8 cellular contexts compared by ENCODE assay signal in genomic region chr17:5592382-5592781, GRCh38. TPM values are rescaled to one million over a fixed set of nuclear protein-coding genes. Genes with fewer than 3 reads are reported as not detected.
A peak's percentile ranks its signal among the peaks of the same experiment; 100 is the strongest.
DNase-seq lines count a peak whose midpoint lies in the region; ATAC-seq and TF ChIP-seq lines count a peak whose summit lies in the region.

No MANE protein-coding gene starts in this region.

- no peaks in the 10 kb centered on the region for H3K9me3 ChIP-seq in RWPE2 (ENCODE audit: severe bottlenecking)
- H3K9me3 ChIP-seq in osteoblast (ENCODE audit: low read depth, low read length), result no peaks in the 10 kb centered on the region
- H3K9me3 ChIP-seq in effector memory CD4-positive, alpha-beta T cell (ENCODE audit: control insufficient read depth, low read length), result no peaks in the 10 kb centered on the region

- H3K27ac ChIP-seq in RWPE2 (ENCODE audit: poor library complexity, severe bottlenecking) (no peak overlapping the region), osteoblast (ENCODE audit: low read depth, low read length) (no peak overlapping the region)
- no peak overlapping the region for H3K27ac ChIP-seq in effector memory CD4-positive, alpha-beta T cell (ENCODE audit: insufficient read depth, low read length, poor library complexity, severe bottlenecking)

- TF ChIP-seq CTCF in RWPE2 (IDR thresholded peaks at IDR 0.05; ENCODE audit: poor library complexity, severe bottlenecking) (peak; percentile 76), osteoblast (IDR thresholded peaks at IDR 0.05; ENCODE audit: extremely low read depth, low read depth, low read length) (peak; percentile 56)

- H3K4me2 ChIP-seq in osteoblast (ENCODE audit: insufficient read depth, low read length), result no peak overlapping the region

- no peaks in the 10 kb centered on the region for H4K20me1 ChIP-seq in osteoblast (ENCODE audit: insufficient read depth, low read length)

- peak; percentile 33; the same call in 1 of the 3 replicates for ATAC-seq in RWPE2 (ENCODE audit: low read depth)
- no peak for ATAC-seq in HG02798 (IDR thresholded peaks at IDR 0.05; ENCODE audit: poor library complexity, unreplicated experiment)
- no peak for ATAC-seq in GM18498 (IDR thresholded peaks at IDR 0.05; ENCODE audit: unreplicated experiment)

- H3K27me3 ChIP-seq in RWPE2 (ENCODE audit: insufficient read depth, poor library complexity, severe bottlenecking), result peaks cover 8% of the 10 kb centered on the region
- H3K27me3 ChIP-seq in osteoblast (ENCODE audit: insufficient read depth, low read length), result peaks cover 17% of the 10 kb centered on the region
- H3K27me3 ChIP-seq in effector memory CD4-positive, alpha-beta T cell (replicated peaks; ENCODE audit: control insufficient read depth, insufficient read depth, low read length, poor library complexity, severe bottlenecking), result no peaks in the 10 kb centered on the region

- no peak overlapping the region for H2AFZ ChIP-seq in osteoblast (ENCODE audit: low read length)

- no peaks in the 10 kb centered on the region for H3K79me2 ChIP-seq in osteoblast (ENCODE audit: insufficient read depth, low read length)

- H3K4me3 ChIP-seq in RWPE2 (ENCODE audit: severe bottlenecking) (no peak overlapping the region), osteoblast (ENCODE audit: insufficient read depth, low read length) (no peak overlapping the region)
- no peak overlapping the region for H3K4me3 ChIP-seq in effector memory CD4-positive, alpha-beta T cell (ENCODE audit: insufficient read depth, low read depth, low read length, poor library complexity, severe bottlenecking)

- no peaks in the 10 kb centered on the region for H3K36me3 ChIP-seq in RWPE2 (ENCODE audit: low read depth)
- no peaks in the 10 kb centered on the region for H3K36me3 ChIP-seq in osteoblast (ENCODE audit: insufficient read depth, low read length)
- H3K36me3 ChIP-seq in effector memory CD4-positive, alpha-beta T cell (ENCODE audit: control insufficient read depth, insufficient read depth, low read length), result no peaks in the 10 kb centered on the region

- H3K4me1 ChIP-seq in RWPE2 (ENCODE audit: insufficient read depth, poor library complexity, severe bottlenecking), result no peaks in the 10 kb centered on the region
- no peaks in the 10 kb centered on the region for H3K4me1 ChIP-seq in osteoblast (ENCODE audit: insufficient read depth, low read length)
- no peaks in the 10 kb centered on the region for H3K4me1 ChIP-seq in effector memory CD4-positive, alpha-beta T cell (ENCODE audit: control insufficient read depth, insufficient read depth, low read length, poor library complexity, severe bottlenecking)

- peak; percentile 48 for DNase-seq in DMS114 treated with DMSO at 0.1 percent for 48 hours (lab: John Stamatoyannopoulos, UW; ENCODE audit: unreplicated experiment)
- peak; percentile 50 for DNase-seq in LHCN-M2 (ENCODE audit: low read depth)
- no peak for DNase-seq in RWPE2 (ENCODE audit: low spot score)
- peak; percentile 26 for DNase-seq in fibroblast of gingiva (ENCODE audit: low read depth)
- peak; percentile 77 for DNase-seq in osteoblast (ENCODE audit: insufficient read length, low spot score, missing footprints)
- no peak for DNase-seq in effector memory CD4-positive, alpha-beta T cell

RNA-seq across cellular contexts. Expression of gene NLRP1, which starts 8.1 kb away (rescaled TPM):
- 33.3 and 39.0 TPM in 2 replicates for total RNA-seq in LHCN-M2 (2014; rRNA removed)
- polyA plus RNA-seq in LHCN-M2 (2012), result 40.0 TPM
- 33.0 and 41.3 TPM in 2 replicates for total RNA-seq in osteoblast

Comparison
In these comparisons a context has a peak if more than half of its experiments do, and no peak if none do; other contexts are left out.
1. DNase-seq: peak in DMS114 treated with DMSO at 0.1 percent for 48 hours (single experiment), LHCN-M2 (single experiment), fibroblast of gingiva (single experiment) and osteoblast (single experiment); none in RWPE2 (single experiment) and effector memory CD4-positive, alpha-beta T cell (0 of 3).